ENCODE assay signal across 22 cellular contexts in the genomic region with DNA sequence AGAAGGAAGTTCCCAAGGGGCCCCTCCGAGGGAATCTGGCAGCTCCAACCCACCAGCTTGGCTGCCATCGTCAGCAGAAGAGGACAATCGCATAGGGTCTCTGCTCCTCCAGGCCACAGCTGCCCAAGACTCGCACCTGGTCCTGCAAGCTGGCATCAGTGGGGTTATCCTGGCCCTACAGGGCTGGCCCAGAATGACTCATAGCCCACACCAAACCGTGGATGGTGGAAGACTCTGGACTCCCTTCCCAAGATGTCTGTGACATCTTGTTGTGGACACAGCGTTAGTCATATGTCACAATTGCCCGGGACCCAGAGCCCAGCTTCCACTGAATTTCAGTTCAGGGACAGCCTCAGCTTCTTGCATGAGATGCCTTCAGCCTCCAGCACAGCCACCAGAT.
DNase-seq lines count a peak whose midpoint lies in the region; ATAC-seq and TF ChIP-seq lines count a peak whose summit lies in the region.
"Had no signal": no experiment of that assay in that cellular context is flagged by ENCODE, and none has a peak within 500 bp of the region (broad histone marks: within the 10 kb centered on the region; RNA-seq: fewer than 3 reads in every experiment).

No MANE protein-coding gene starts in this region.

- no peak overlapping the region for H2BK15ac ChIP-seq in IMR-90 (ENCODE audit: low read depth, low read length)

- H3K9ac ChIP-seq in IMR-90 (ENCODE audit: low read depth, low read length) (no peak overlapping the region), Karpas-422 (ENCODE audit: low read length) (no peak overlapping the region)

- no peak overlapping the region for H4K8ac ChIP-seq in IMR-90 (ENCODE audit: low read depth in 2 of 2, low read length in 2 of 2)

- H3K27me3 Mint-ChIP-seq in CD14-positive monocyte (ENCODE audit: low read depth in 3 of 3), result peaks cover 0 to 1% (median 0%) of the 10 kb centered on the region in 3 donors

- POLR2A ChIA-PET in IMR-90 (lab: Charles Lee; ENCODE audit: unreplicated experiment), result no interaction called here

- TF ChIP-seq RAD21 in IMR-90 (IDR thresholded peaks at IDR 0.05; ENCODE audit: low read length), result no peak

- H3K9me2 ChIP-seq in Karpas-422 (replicated peaks; ENCODE audit: insufficient read depth, low read length), result no peaks in the 10 kb centered on the region

- no peak overlapping the region for H3K23ac ChIP-seq in IMR-90 (ENCODE audit: low read depth, low read length)

- H3K79me2 ChIP-seq in osteoblast (ENCODE audit: insufficient read depth, low read length) (no peaks in the 10 kb centered on the region), Karpas-422 (ENCODE audit: low read length) (no peaks in the 10 kb centered on the region)

- H3K4me1 Mint-ChIP-seq in CD14-positive monocyte, result peaks cover 43% of the 10 kb centered on the region

- H4K5ac ChIP-seq in IMR-90 (ENCODE audit: low read depth, low read length), result no peak overlapping the region

- no peak for TF ChIP-seq POLR2A in IMR-90 (IDR thresholded peaks at IDR 0.05; ENCODE audit: low read depth, low read length)

- no peak overlapping the region for H3K18ac ChIP-seq in IMR-90 (ENCODE audit: low read depth, low read length)

- H3K4me3 ChIP-seq in IMR-90 (ENCODE audit: insufficient read depth, low read depth, low read length), result no peak overlapping the region
- H3K4me3 ChIP-seq in osteoblast (ENCODE audit: insufficient read depth, low read length), result no peak overlapping the region
- H3K4me3 ChIP-seq in Karpas-422 (ENCODE audit: low read length), result no peak overlapping the region
- H3K4me3 ChIP-seq in aorta (ENCODE audit: low read length in 2 of 2), result no peak overlapping the region
- H3K4me3 ChIP-seq: A549, GM12878, MG63, SK-N-MC had no signal

- dilution Hi-C loops in IMR-90 (cut with HindIII; ENCODE audit: low sequenced_read_pairs, unreplicated experiment), result no loop called here

- in situ Hi-C loops in IMR-90 (cut with MboI; ENCODE audit: low sequenced_read_pairs), result no loop called here

- H3K36me3 Mint-ChIP-seq in CD14-positive monocyte, result peaks cover 0 to 4% of the 10 kb centered on the region in 2 donors

- no peak overlapping the region for H4K91ac ChIP-seq in IMR-90 (ENCODE audit: insufficient read depth, low read depth, low read length)

- H3K9me3 ChIP-seq in IMR-90 (ENCODE audit: control insufficient read depth, insufficient read depth, low read length), result peaks cover 3% of the 10 kb centered on the region; the same call in 1 of the 2 replicates
- H3K9me3 ChIP-seq in osteoblast (ENCODE audit: low read depth, low read length), result no peaks in the 10 kb centered on the region
- no peaks in the 10 kb centered on the region for H3K9me3 ChIP-seq in Karpas-422 (ENCODE audit: low read length)
- peaks cover 2% of the 10 kb centered on the region for H3K9me3 ChIP-seq in aorta (ENCODE audit: control insufficient read depth, low read length)
- H3K9me3 ChIP-seq: A549, MG63 had no signal

- peak overlapping the region; percentile 70 to 95 (median 90) for H3K27ac Mint-ChIP-seq in CD14-positive monocyte

- H3K9me3 Mint-ChIP-seq in CD14-positive monocyte, result peaks cover 6 to 15% (median 8%) of the 10 kb centered on the region in 7 donors

- 0 out of 2 replicates have a peak overlapping the region, but pooled peaks have one; percentile 18 for H2BK20ac ChIP-seq in IMR-90 (ENCODE audit: low read depth, low read length)

- no TSS peak for BruUV-seq in IMR-90 (replicated peaks; lab: Mats Ljungman, UMichigan)

- TF ChIP-seq CTCF in CD14-positive monocyte (IDR thresholded peaks at IDR 0.05) (no peak), IMR-90 (conservative IDR thresholded peaks at IDR 0.05; ENCODE audit: low read depth, low read length) (no peak), osteoblast (IDR thresholded peaks at IDR 0.05; ENCODE audit: extremely low read depth, low read depth, low read length) (no peak)

- no peak overlapping the region for H2AK9ac ChIP-seq in IMR-90 (replicated peaks; ENCODE audit: low read depth, low read length, poor library complexity)

- H3K36me3 ChIP-seq in IMR-90 (ENCODE audit: control insufficient read depth, insufficient read depth, low read length), result no peaks in the 10 kb centered on the region
- no peaks in the 10 kb centered on the region for H3K36me3 ChIP-seq in osteoblast (ENCODE audit: insufficient read depth, low read length)
- no peaks in the 10 kb centered on the region for H3K36me3 ChIP-seq in Karpas-422 (ENCODE audit: insufficient read depth, low read length)
- no peaks in the 10 kb centered on the region for H3K36me3 ChIP-seq in aorta (ENCODE audit: control insufficient read depth in 1 of 2, insufficient read depth in 2 of 2, low read length in 1 of 2)
- H3K36me3 ChIP-seq: MG63 had no signal

- DNase-seq in CD14-positive monocyte (ENCODE audit: low spot score), result peak; percentile 60
- no peak for DNase-seq in IMR-90
- DNase-seq in RPMI7951 (ENCODE audit: low read depth), result peak; percentile 72
- peak; percentile 52 for DNase-seq in osteoblast (ENCODE audit: insufficient read length, low spot score, missing footprints)
- no peak for DNase-seq in anterior cingulate cortex (lab: John Stamatoyannopoulos, UW)
- DNase-seq in Karpas-422, result no peak
- DNase-seq in aorta, result no peak
- DNase-seq: AML-193, Calu3, GOT3, MG63, NCI-H1105 treated with DMSO at 0.1 percent for 48 hours, NCI-H1694, NCI-H2029 treated with DMSO at 0.1 percent for 48 hours, NCI-H345, NCI-H510A treated with DMSO at 0.1 percent for 48 hours, NCI-H774, SHP77 treated with DMSO at 0.1 percent for 48 hours had no signal

- H2BK5ac ChIP-seq in IMR-90 (ENCODE audit: low read depth, low read length, poor library complexity, severe bottlenecking), result no peak overlapping the region

- 66% methylated on average over 4 of the region's 7 CpGs; no CpG with 5 or more reads in 1 of the 2 experiments for WGBS in IMR-90 (ENCODE audit: extremely low coverage in 2 of 2, insufficient read length in 1 of 2), 2 experiments
- WGBS in aorta, 2 donors, result 48 to 54% methylated on average over 7 of the region's 7 CpGs

- H3K14ac ChIP-seq in IMR-90 (replicated peaks; ENCODE audit: low read depth, low read length), result no peak overlapping the region; the same call in 1 of the 2 replicates

- H3K4ac ChIP-seq in IMR-90 (ENCODE audit: low read depth, low read length), result peak overlapping the region; percentile 13; the same call in 1 of the 2 replicates

- H3K27me3 ChIP-seq in IMR-90 (ENCODE audit: control insufficient read depth, insufficient read depth, low read length) (0 out of 2 replicates have a peak, but pooled peaks cover 2% of the 10 kb centered on the region), osteoblast (ENCODE audit: insufficient read depth, low read length) (peaks cover 2% of the 10 kb centered on the region), Karpas-422 (ENCODE audit: low read length) (no peaks in the 10 kb centered on the region), aorta (ENCODE audit: control insufficient read depth in 1 of 2, insufficient read depth in 2 of 2, low read length in 1 of 2) (no peaks in the 10 kb centered on the region)
- H3K27me3 ChIP-seq: MG63 had no signal

- CTCF ChIA-PET in IMR-90 (lab: Yijun Ruan, JAX), result no interaction called here

- H4K20me1 ChIP-seq in IMR-90 (ENCODE audit: insufficient read depth, low read length) (no peaks in the 10 kb centered on the region), osteoblast (ENCODE audit: insufficient read depth, low read length) (no peaks in the 10 kb centered on the region), Karpas-422 (ENCODE audit: insufficient read depth, low read depth, low read length) (no peaks in the 10 kb centered on the region)

- H3K4me2 ChIP-seq in IMR-90 (ENCODE audit: low read depth, low read length) (no peak overlapping the region), osteoblast (ENCODE audit: insufficient read depth, low read length) (no peak overlapping the region), Karpas-422 (ENCODE audit: low read depth, low read length, poor library complexity, severe bottlenecking) (no peak overlapping the region)
- H3K4me2 ChIP-seq: A549 had no signal

- H3K27ac ChIP-seq in IMR-90 (ENCODE audit: insufficient read depth, low read length) (no peak overlapping the region), osteoblast (ENCODE audit: low read depth, low read length) (no peak overlapping the region), Karpas-422 (ENCODE audit: low read length) (no peak overlapping the region), aorta (ENCODE audit: low read depth in 1 of 2, low read length in 2 of 2) (no peak overlapping the region)
- H3K27ac ChIP-seq: A549, SK-N-MC had no signal

- no peaks in the 10 kb centered on the region for H3K79me1 ChIP-seq in IMR-90 (ENCODE audit: low read depth in 1 of 2, low read length in 2 of 2)

- H3K56ac ChIP-seq in IMR-90 (ENCODE audit: extremely low read depth, insufficient read depth, low read length), result no peak overlapping the region

- intact Hi-C loops in CD14-positive monocyte (cut with micrococcal nuclease), result no loop called here
- intact Hi-C loops in IMR-90 (cut with micrococcal nuclease), result no loop called here
- intact Hi-C loops in aorta (cut with DNase I), result loop anchor here in 1 of 2 donors (10.0 kb wide), 1 partner anchor 59 kb away; no protein-coding TSS in a partner anchor

- H2AK5ac ChIP-seq in IMR-90 (ENCODE audit: low read depth, low read length), result no peak overlapping the region

- H3K4me1 ChIP-seq in IMR-90 (ENCODE audit: control insufficient read depth, insufficient read depth, low read length) (peaks cover 10% of the 10 kb centered on the region), osteoblast (ENCODE audit: insufficient read depth, low read length) (peaks cover 9% of the 10 kb centered on the region), Karpas-422 (ENCODE audit: low read length) (no peaks in the 10 kb centered on the region), aorta (ENCODE audit: control insufficient read depth in 1 of 2, insufficient read depth in 2 of 2, low read length in 2 of 2) (no peaks in the 10 kb centered on the region)

- H2BK120ac ChIP-seq in IMR-90 (ENCODE audit: low read depth, low read length), result 0 out of 2 replicates have a peak overlapping the region, but pooled peaks have one; percentile 8

- H3K4me3 Mint-ChIP-seq in CD14-positive monocyte, result no peak overlapping the region

- H2AFZ ChIP-seq in IMR-90 (replicated peaks; ENCODE audit: low read length, poor library complexity), result peak overlapping the region; percentile 41
- no peak overlapping the region for H2AFZ ChIP-seq in osteoblast (ENCODE audit: low read length)
- H2AFZ ChIP-seq in Karpas-422 (ENCODE audit: low read length), result no peak overlapping the region

- ATAC-seq in IMR-90 (ENCODE audit: low read depth) (no peak), aorta (ENCODE audit: low FRiP score) (no peak)
- ATAC-seq: A549, GM12878, HCT116 had no signal

- peaks cover 9% of the 10 kb centered on the region for H3K9me1 ChIP-seq in IMR-90 (ENCODE audit: insufficient read depth, low read length)

TF ChIP-seq in IMR-90, 13 proteins besides CTCF, POLR2A, EP300 and RAD21 (continues in another document):
- TF ChIP-seq BHLHE40 (IDR thresholded peaks at IDR 0.05; ENCODE audit: low read depth, low read length), result no peak
- TF ChIP-seq SMC3 (IDR thresholded peaks at IDR 0.05; ENCODE audit: low read depth, low read length), result no peak
- TF ChIP-seq FOS (IDR thresholded peaks at IDR 0.05; ENCODE audit: low read depth, low read length), result no peak
- TF ChIP-seq RCOR1 (IDR thresholded peaks at IDR 0.05; ENCODE audit: insufficient replicate concordance, low read length), result no peak
- no peak for TF ChIP-seq MAZ (IDR thresholded peaks at IDR 0.05; ENCODE audit: borderline replicate concordance, low read depth, low read length)
- no peak for TF ChIP-seq NFE2L2 (IDR thresholded peaks at IDR 0.05; ENCODE audit: low read depth, low read length)

Comparison
In these comparisons a context has a peak if more than half of its experiments do, and no peak if none do; other contexts are left out.
1. DNase-seq: peak in CD14-positive monocyte (single experiment), RPMI7951 (single experiment) and osteoblast (single experiment); none in IMR-90 (single experiment), anterior cingulate cortex (0 of 58), Karpas-422 (single experiment) and aorta (0 of 2).